8 cellular contexts compared by ENCODE assay signal in genomic region chr11:117986981-117987495, GRCh38. TPM values are rescaled to one million over a fixed set of nuclear protein-coding genes. Genes with fewer than 3 reads are reported as not detected.
DNase-seq lines count a peak whose midpoint lies in the region; ATAC-seq and TF ChIP-seq lines count a peak whose summit lies in the region.

No MANE protein-coding gene starts in this region.

- no peaks in the 10 kb centered on the region for H3K9me3 ChIP-seq in CD4-positive, alpha-beta memory T cell (ENCODE audit: control insufficient read depth in 1 of 2, low read length in 2 of 2)
- H3K9me3 ChIP-seq in muscle layer of duodenum (ENCODE audit: control insufficient read depth in 1 of 2, low read length in 2 of 2), result no peaks in the 10 kb centered on the region
- no peaks in the 10 kb centered on the region for H3K9me3 ChIP-seq in uterus

- intact Hi-C loops in CD4-positive, alpha-beta memory T cell (cut with micrococcal nuclease), result loop anchor here (1.0 to 2.0 kb wide), 6 partner anchors 7 to 64 kb away; no protein-coding TSS in a partner anchor
- intact Hi-C loops in uterus (cut with DNase I; ENCODE audit: low total_unique reads), result no loop called here

- peaks cover 64% of the 10 kb centered on the region for H3K4me1 ChIP-seq in CD4-positive, alpha-beta memory T cell (ENCODE audit: insufficient read depth, low read length)
- peaks cover 0 to 11% of the 10 kb centered on the region in 2 donors for H3K4me1 ChIP-seq in muscle layer of duodenum (ENCODE audit: control insufficient read depth in 1 of 2, insufficient read depth in 2 of 2, low read length in 2 of 2)
- H3K4me1 ChIP-seq in uterus, result no peaks in the 10 kb centered on the region

- H3K27me3 Mint-ChIP-seq in CD4-positive, alpha-beta memory T cell, result no peaks in the 10 kb centered on the region
- H3K27me3 Mint-ChIP-seq in activated naive CD8-positive, alpha-beta T cell treated with anti-CD3 and anti-CD28 coated beads, Interleukin-2, amount 10 ng/mL, durations not matched to agents 7 days and 5 days, result no peaks in the 10 kb centered on the region

- H3K4me3 ChIP-seq in CD4-positive, alpha-beta memory T cell (ENCODE audit: low read length in 2 of 2), result peak overlapping the region; percentile 97 to 99
- H3K4me3 ChIP-seq in muscle layer of duodenum (ENCODE audit: low read depth in 1 of 2, low read length in 2 of 2), result peak overlapping the region; percentile 55 to 62
- peak overlapping the region; percentile 38 to 46 for H3K4me3 ChIP-seq in uterus

- ATAC-seq in GM21515 (IDR thresholded peaks at IDR 0.05; ENCODE audit: unreplicated experiment) (peak; percentile 51), HG03457 (IDR thresholded peaks at IDR 0.05; ENCODE audit: unreplicated experiment) (no peak)
- peak; percentile 29 for ATAC-seq in activated naive CD8-positive, alpha-beta T cell treated with anti-CD3 and anti-CD28 coated beads, Interleukin-2, amount 10 ng/mL, durations not matched to agents 7 days and 5 days (ENCODE audit: low read depth)

- peak; percentile 73 to 89 (median 78) for DNase-seq in CD4-positive, alpha-beta memory T cell
- DNase-seq in NCI-H226 (peak; percentile 27), uterus (no peak), NCI-H748 treated with DMSO at 0.1 percent for 48 hours (lab: John Stamatoyannopoulos, UW) (no peak)
- DNase-seq in activated naive CD8-positive, alpha-beta T cell treated with anti-CD3 and anti-CD28 coated beads, Interleukin-2, amount 10 ng/mL, durations not matched to agents 7 days and 5 days, result peak; percentile 38

- H3K36me3 Mint-ChIP-seq in CD4-positive, alpha-beta memory T cell, result peaks cover 59 to 61% of the 10 kb centered on the region in 2 donors
- peaks cover 74% of the 10 kb centered on the region for H3K36me3 Mint-ChIP-seq in activated naive CD8-positive, alpha-beta T cell treated with anti-CD3 and anti-CD28 coated beads, Interleukin-2, amount 10 ng/mL, durations not matched to agents 7 days and 5 days

- TF ChIP-seq POLR2A in uterus (IDR thresholded peaks at IDR 0.05), result no peak

- peak overlapping the region; percentile 98 for H3K27ac ChIP-seq in CD4-positive, alpha-beta memory T cell (ENCODE audit: low read depth, low read length)
- H3K27ac ChIP-seq in muscle layer of duodenum (ENCODE audit: low read length) (peak overlapping the region; percentile 91), uterus (peak overlapping the region; percentile 42 to 65)

- H3K36me3 ChIP-seq in CD4-positive, alpha-beta memory T cell (ENCODE audit: insufficient read depth, low read length), result peaks cover 44% of the 10 kb centered on the region
- peaks cover 0 to 3% of the 10 kb centered on the region in 2 donors for H3K36me3 ChIP-seq in muscle layer of duodenum (ENCODE audit: control insufficient read depth in 1 of 2, insufficient read depth in 2 of 2, low read length in 2 of 2)
- H3K36me3 ChIP-seq in uterus, result no peaks in the 10 kb centered on the region

- peak overlapping the region; percentile 91 to 100 (median 94) for H3K4me3 Mint-ChIP-seq in CD4-positive, alpha-beta memory T cell
- peak overlapping the region; percentile 87 for H3K4me3 Mint-ChIP-seq in activated naive CD8-positive, alpha-beta T cell treated with anti-CD3 and anti-CD28 coated beads, Interleukin-2, amount 10 ng/mL, durations not matched to agents 7 days and 5 days

- TF ChIP-seq CTCF in uterus (IDR thresholded peaks at IDR 0.05), result no peak

- POLR2A ChIA-PET in CD4-positive, alpha-beta memory T cell (lab: Charles Lee; ENCODE audit: partially characterized antibody), result interaction anchor here (1.0 to 51.5 kb wide), 12 partner anchors 1 to 585 kb away, joined by 3 to 2125 read pairs (median 6); partner anchors contain the start of genes ARCN1 and IL10RA
- POLR2A ChIA-PET in activated naive CD8-positive, alpha-beta T cell treated with anti-CD3 and anti-CD28 coated beads, Interleukin-2, amount 10 ng/mL, durations not matched to agents 7 days and 5 days (lab: Charles Lee), result interaction anchor here (1.1 to 32.4 kb wide), 12 partner anchors 11 to 170 kb away, joined by 3 to 608 read pairs (median 15); partner anchors contain the start of gene FXYD2

- H3K9me3 Mint-ChIP-seq in CD4-positive, alpha-beta memory T cell, result peaks cover 0 to 3% (median 0%) of the 10 kb centered on the region in 8 donors
- H3K9me3 Mint-ChIP-seq in activated naive CD8-positive, alpha-beta T cell treated with anti-CD3 and anti-CD28 coated beads, Interleukin-2, amount 10 ng/mL, durations not matched to agents 7 days and 5 days, result no peaks in the 10 kb centered on the region

- H3K4me1 Mint-ChIP-seq in CD4-positive, alpha-beta memory T cell, result peaks cover 42 to 86% (median 57%) of the 10 kb centered on the region in 4 donors
- peaks cover 61% of the 10 kb centered on the region for H3K4me1 Mint-ChIP-seq in activated naive CD8-positive, alpha-beta T cell treated with anti-CD3 and anti-CD28 coated beads, Interleukin-2, amount 10 ng/mL, durations not matched to agents 7 days and 5 days

- H3K27me3 ChIP-seq in CD4-positive, alpha-beta memory T cell (ENCODE audit: insufficient read depth, low read length), result no peaks in the 10 kb centered on the region
- H3K27me3 ChIP-seq in muscle layer of duodenum (ENCODE audit: low read depth, low read length), result no peaks in the 10 kb centered on the region
- no peaks in the 10 kb centered on the region for H3K27me3 ChIP-seq in uterus

- CTCF ChIA-PET in CD4-positive, alpha-beta memory T cell (lab: Charles Lee; ENCODE audit: partially characterized antibody), result interaction anchor here (0.7 to 24.4 kb wide), 13 partner anchors 13 to 179 kb away, joined by 3 to 402 read pairs (median 7); no protein-coding TSS in a partner anchor

- peak overlapping the region; percentile 89 to 96 (median 93) for H3K27ac Mint-ChIP-seq in CD4-positive, alpha-beta memory T cell
- peak overlapping the region; percentile 83 for H3K27ac Mint-ChIP-seq in activated naive CD8-positive, alpha-beta T cell treated with anti-CD3 and anti-CD28 coated beads, Interleukin-2, amount 10 ng/mL, durations not matched to agents 7 days and 5 days

RNA-seq across cellular contexts. Expression of gene IL10RA, which starts 0.8 kb away (rescaled TPM):
- 100 to 1,000 TPM; 398 to 406 TPM for total RNA-seq in CD4-positive, alpha-beta memory T cell
- polyA plus RNA-seq in CD4-positive, alpha-beta memory T cell, result 100 to 1,000 TPM; 362 to 468 TPM
- 100 to 1,000 TPM; 304 TPM for total RNA-seq in activated naive CD8-positive, alpha-beta T cell treated with anti-CD3 and anti-CD28 coated beads, Interleukin-2, amount 10 ng/mL, durations not matched to agents 7 days and 5 days
- 10 to 100 TPM in 3 of 4 donors, 1 to 10 TPM in 1; 6.8 to 45.9 (median 11.1) TPM for total RNA-seq in uterus

RNA-seq across cellular contexts. Expression of gene TMPRSS13, which starts 57.8 kb away (rescaled TPM):
- 1 to 10 TPM; 3.7 to 4.0 TPM for total RNA-seq in CD4-positive, alpha-beta memory T cell
- under 1 TPM; 0.45 to 0.94 TPM for polyA plus RNA-seq in CD4-positive, alpha-beta memory T cell
- 1 to 10 TPM; 2.7 to 5.0 TPM for total RNA-seq in activated naive CD8-positive, alpha-beta T cell treated with anti-CD3 and anti-CD28 coated beads, Interleukin-2, amount 10 ng/mL, durations not matched to agents 7 days and 5 days
- total RNA-seq in uterus, result under 1 TPM in 3 of 4 donors, not detected in 1; 0.15 to 0.90 (median 0.51) TPM

Comparison
In these comparisons a context has a peak if more than half of its experiments do, and no peak if none do; other contexts are left out.
1. DNase-seq: peak in CD4-positive, alpha-beta memory T cell (5 of 5), NCI-H226 (single experiment) and activated naive CD8-positive, alpha-beta T cell treated with anti-CD3 and anti-CD28 coated beads, Interleukin-2, amount 10 ng/mL, durations not matched to agents 7 days and 5 days (single experiment); none in uterus (0 of 2) and NCI-H748 treated with DMSO at 0.1 percent for 48 hours (single experiment).
2. H3K4me3 ChIP-seq: peak in every context shown above with its lines; median percentile 98 in CD4-positive, alpha-beta memory T cell; 58 in muscle layer of duodenum; 42 in uterus.
3. RNA of gene IL10RA, which starts 0.8 kb away (total RNA-seq): 398 to 406 TPM in CD4-positive, alpha-beta memory T cell and 304 TPM in activated naive CD8-positive, alpha-beta T cell treated with anti-CD3 and anti-CD28 coated beads, Interleukin-2, amount 10 ng/mL, durations not matched to agents 7 days and 5 days; 6.8 to 45.9 TPM in uterus; every median in the first group is over 4 times any median in the second.
4. Peak in every context shown above with its lines, with median percentiles within 50 percentile points of each other: H3K27ac ChIP-seq.